In the genomic region with DNA sequence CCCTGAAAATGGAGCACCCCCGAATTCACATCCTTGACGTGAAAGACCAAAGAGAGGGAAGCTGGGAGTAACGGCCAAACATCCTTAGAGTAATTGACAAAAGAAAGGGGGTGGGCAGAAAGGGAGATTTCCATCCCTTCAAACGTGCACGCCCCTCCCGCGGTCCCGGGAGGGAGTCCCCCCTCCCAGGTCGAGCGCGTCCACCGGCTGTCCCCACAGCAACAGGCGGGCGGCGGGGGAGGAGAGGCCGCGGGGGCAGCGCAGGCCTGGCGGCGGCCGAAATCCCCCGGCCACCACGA, we compare ENCODE assay signal across 15 cellular contexts. TPM values are rescaled to one million over a fixed set of nuclear protein-coding genes. Genes with fewer than 3 reads are reported as not detected.
DNase-seq lines count a peak whose midpoint lies in the region; ATAC-seq, FAIRE-seq and TF ChIP-seq lines count a peak whose summit lies in the region.
"Had no signal": no experiment of that assay in that cellular context is flagged by ENCODE, and none has a peak within 500 bp of the region (broad histone marks: within the 10 kb centered on the region; RNA-seq: fewer than 3 reads in every experiment).

No MANE protein-coding gene starts in this region.

- peaks cover 98% of the 10 kb centered on the region for H3K27me3 ChIP-seq in HUES6 (ENCODE audit: control insufficient read depth, insufficient read depth, low read length)
- H3K27me3 ChIP-seq in esophagus muscularis mucosa: peaks cover 0 to 89% (median 71%) of the 10 kb centered on the region in 4 donors
- peaks cover 88% of the 10 kb centered on the region for H3K27me3 ChIP-seq in neuron (ENCODE audit: insufficient read depth, low read length)

- CTCF ChIA-PET in A549 (lab: Yijun Ruan, JAX): interaction anchor here (0.9 to 1.0 kb wide), 2 partner anchors 50 to 705 kb away, joined by 3 read pairs; no protein-coding TSS in a partner anchor

- no peak overlapping the region for H3K9ac ChIP-seq in HUES6 (ENCODE audit: low read length)

- no peak overlapping the region for H3K27ac Mint-ChIP-seq in naive thymus-derived CD8-positive, alpha-beta T cell
- H3K27ac Mint-ChIP-seq: CD14-positive monocyte, naive B cell had no signal

- WGBS in A549 (ENCODE audit: missing lambda C conversion rate): 27% methylated on average over 16 of the region's 23 CpGs
- under 1% methylated on average over 17 of the region's 23 CpGs for WGBS in esophagus muscularis mucosa

- H3K27ac ChIP-seq in A549: peak overlapping the region in 1 of 2 experiments; percentile 60; a peak in 2 of 6 replicates
- no peak overlapping the region for H3K27ac ChIP-seq in HUES6 (ENCODE audit: low read depth, low read length)
- no peak overlapping the region for H3K27ac ChIP-seq in esophagus muscularis mucosa (replicated peaks in 1 of 4)

- TF ChIP-seq POLR2A in A549 (IDR thresholded peaks at IDR 0.05; ENCODE audit: low read length) (no peak), esophagus muscularis mucosa (IDR thresholded peaks at IDR 0.05; ENCODE audit: low read depth) (no peak)

- H3K4me1 Mint-ChIP-seq in naive thymus-derived CD8-positive, alpha-beta T cell: peaks cover 22 to 42% (median 28%) of the 10 kb centered on the region in 4 donors

- H3K4me3 ChIP-seq in A549 (peak overlapping the region; percentile 47), HUES6 (ENCODE audit: low read depth, low read length) (peak overlapping the region; percentile 82), esophagus muscularis mucosa (peak overlapping the region; percentile 34 to 47 (median 42)), neuron (ENCODE audit: low read length) (peak overlapping the region; percentile 46)

- no peak for FAIRE-seq in A549 (lab: Jason Lieb, UNC)

- peaks cover 8 to 35% (median 18%) of the 10 kb centered on the region in 3 donors for H3K36me3 Mint-ChIP-seq in naive thymus-derived CD8-positive, alpha-beta T cell

- H3K9me3 Mint-ChIP-seq in naive thymus-derived CD8-positive, alpha-beta T cell: peaks cover 0 to 41% (median 17%) of the 10 kb centered on the region in 9 donors

- intact Hi-C loops in esophagus muscularis mucosa (cut with DNase I): no loop called here

- peaks cover 57 to 94% (median 71%) of the 10 kb centered on the region in 5 donors for H3K27me3 Mint-ChIP-seq in naive thymus-derived CD8-positive, alpha-beta T cell

- ATAC-seq in A549 (no peak), GM18861 (IDR thresholded peaks at IDR 0.05; ENCODE audit: unreplicated experiment) (no peak)
- ATAC-seq in naive thymus-derived CD8-positive, alpha-beta T cell: no peak

- TF ChIP-seq CTCF in A549 (IDR thresholded peaks at IDR 0.05): no peak
- TF ChIP-seq CTCF in esophagus muscularis mucosa (IDR thresholded peaks at IDR 0.05): no peak

- H3K4me1 ChIP-seq in A549: peaks cover 8% of the 10 kb centered on the region; the same call in 2 of the 3 replicates
- peaks cover 58% of the 10 kb centered on the region for H3K4me1 ChIP-seq in HUES6 (ENCODE audit: control insufficient read depth, insufficient read depth, low read length)
- H3K4me1 ChIP-seq in esophagus muscularis mucosa: peaks cover 19 to 51% (median 46%) of the 10 kb centered on the region in 4 donors
- peaks cover 35% of the 10 kb centered on the region for H3K4me1 ChIP-seq in neuron (ENCODE audit: insufficient read depth, low read length)

- no peak for DNase-seq in A549 (ENCODE audit: low read depth in 1 of 2, low spot score in 1 of 2)
- DNase-seq in esophagus muscularis mucosa (ENCODE audit: extremely low spot score): no peak
- no peak for DNase-seq in naive thymus-derived CD8-positive, alpha-beta T cell
- DNase-seq in dermis blood vessel endothelial cell: no peak
- DNase-seq in NCI-H1105 (lab: John Stamatoyannopoulos, UW): no peak
- DNase-seq: activated gamma-delta T cell treated with Interleukin-2 at 50 U/mL for 16 hours; Karpas-422; naive B cell; NCI-H226; SIG-M5; stimulated activated CD4-positive, alpha-beta T cell treated with anti-CD3 and anti-CD28 coated beads, Interleukin-4, amount 100 ng/mL, for 4 hours had no signal

- H2AFZ ChIP-seq in neuron (ENCODE audit: low read depth, low read length): peak overlapping the region; percentile 62

- H3K4me3 Mint-ChIP-seq in naive thymus-derived CD8-positive, alpha-beta T cell: peak overlapping the region in 2 of 10 donors; percentile 23 to 45
- H3K4me3 Mint-ChIP-seq: naive B cell had no signal

- TF ChIP-seq EP300 in A549 (IDR thresholded peaks at IDR 0.05) (no peak), esophagus muscularis mucosa (IDR thresholded peaks at IDR 0.05) (no peak)

- peak overlapping the region; percentile 100 for H3K4me2 ChIP-seq in A549

- no peaks in the 10 kb centered on the region for H3K36me3 ChIP-seq in HUES6 (ENCODE audit: control insufficient read depth, insufficient read depth, low read length)
- H3K36me3 ChIP-seq in esophagus muscularis mucosa: no peaks in the 10 kb centered on the region
- H3K36me3 ChIP-seq in neuron (ENCODE audit: insufficient read depth, low read length): no peaks in the 10 kb centered on the region

- H3K9me3 ChIP-seq in A549 (no peaks in the 10 kb centered on the region; the same call in 2 of the 3 replicates), HUES6 (ENCODE audit: control insufficient read depth, insufficient read depth, low read depth, low read length) (no peaks in the 10 kb centered on the region), esophagus muscularis mucosa (no peaks in the 10 kb centered on the region), neuron (ENCODE audit: low read length) (no peaks in the 10 kb centered on the region)

- no peak for TF ChIP-seq RAD21 in A549 (conservative IDR thresholded peaks at IDR 0.05 in 1 of 2, IDR thresholded peaks at IDR 0.05 in 1 of 2)

- POLR2A ChIA-PET in A549 (lab: Yijun Ruan, JAX): no interaction called here
- POLR2A ChIA-PET in naive thymus-derived CD8-positive, alpha-beta T cell (lab: Charles Lee): no interaction called here

TF ChIP-seq in A549, 52 proteins besides CTCF, POLR2A, EP300 and RAD21:
- TF ChIP-seq MAFK (IDR thresholded peaks at IDR 0.05; ENCODE audit: partially characterized antibody) (no peak), RARB (CRISPR knock-in tag; IDR thresholded peaks at IDR 0.05) (no peak), FOXS1 (CRISPR knock-in tag; IDR thresholded peaks at IDR 0.05) (no peak), MAZ (IDR thresholded peaks at IDR 0.05; ENCODE audit: borderline replicate concordance, low read depth, low read length) (no peak), GATA3 (IDR thresholded peaks at IDR 0.05; ENCODE audit: borderline replicate concordance) (no peak), TFCP2L1 (CRISPR knock-in tag; IDR thresholded peaks at IDR 0.05) (no peak), BHLHE40 (IDR thresholded peaks at IDR 0.05; ENCODE audit: low read depth, low read length) (no peak)
- TF ChIP-seq, protein P1, sequence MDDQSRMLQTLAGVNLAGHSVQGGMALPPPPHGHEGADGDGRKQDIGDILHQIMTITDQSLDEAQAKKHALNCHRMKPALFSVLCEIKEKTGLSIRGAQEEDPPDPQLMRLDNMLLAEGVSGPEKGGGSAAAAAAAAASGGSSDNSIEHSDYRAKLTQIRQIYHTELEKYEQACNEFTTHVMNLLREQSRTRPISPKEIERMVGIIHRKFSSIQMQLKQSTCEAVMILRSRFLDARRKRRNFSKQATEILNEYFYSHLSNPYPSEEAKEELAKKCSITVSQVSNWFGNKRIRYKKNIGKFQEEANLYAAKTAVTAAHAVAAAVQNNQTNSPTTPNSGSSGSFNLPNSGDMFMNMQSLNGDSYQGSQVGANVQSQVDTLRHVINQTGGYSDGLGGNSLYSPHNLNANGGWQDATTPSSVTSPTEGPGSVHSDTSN (IDR thresholded peaks at IDR 0.05): no peak
- TF ChIP-seq, protein P2, sequence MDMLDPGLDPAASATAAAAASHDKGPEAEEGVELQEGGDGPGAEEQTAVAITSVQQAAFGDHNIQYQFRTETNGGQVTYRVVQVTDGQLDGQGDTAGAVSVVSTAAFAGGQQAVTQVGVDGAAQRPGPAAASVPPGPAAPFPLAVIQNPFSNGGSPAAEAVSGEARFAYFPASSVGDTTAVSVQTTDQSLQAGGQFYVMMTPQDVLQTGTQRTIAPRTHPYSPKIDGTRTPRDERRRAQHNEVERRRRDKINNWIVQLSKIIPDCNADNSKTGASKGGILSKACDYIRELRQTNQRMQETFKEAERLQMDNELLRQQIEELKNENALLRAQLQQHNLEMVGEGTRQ (IDR thresholded peaks at IDR 0.05): no peak

RNA-seq across cellular contexts. Expression of a gene that starts 5.3 kb away (rescaled TPM):
- 0.01 and 0.06 TPM in 2 replicates for polyA plus RNA-seq in A549 (2011; rRNA removed)
- 0.01 TPM in 2 replicates for polyA plus RNA-seq in A549 (2012; cell fraction: cytosol; rRNA removed)
- 0.02 and 0.04 TPM in 2 replicates for polyA plus RNA-seq in A549 (2012; cell fraction: nucleus; rRNA removed)
- polyA plus RNA-seq in A549 (2017; fragmentation: RNase III; extraction: RNeasy Plus Mini Kit Qiagen cat#74134 plus additional on column Dnase treatment): 0.01 to 0.03 TPM in 2 of 3 replicates, not detected in the other
- polyA minus RNA-seq in A549 (2011; rRNA and poly(A)+ RNA removed): 0.12 and 1.0 TPM in 2 replicates
- 1 to 10 TPM; 2.0 to 5.3 (median 2.5) TPM for total RNA-seq in esophagus muscularis mucosa
- total RNA-seq in naive thymus-derived CD8-positive, alpha-beta T cell: not detected
- not detected for polyA plus RNA-seq in naive thymus-derived CD8-positive, alpha-beta T cell
- 45.8 and 114 TPM in 2 replicates for total RNA-seq in dermis blood vessel endothelial cell
- polyA plus RNA-seq: CD14-positive monocyte had no signal
